8 cellular contexts compared by ENCODE assay signal in genomic region chr1:85576256-85576641, GRCh38. TPM values are rescaled to one million over a fixed set of nuclear protein-coding genes. Genes with fewer than 3 reads are reported as not detected.
DNase-seq lines count a peak whose midpoint lies in the region; ATAC-seq and TF ChIP-seq lines count a peak whose summit lies in the region.

No MANE protein-coding gene starts in this region.

- H3K4me3 Mint-ChIP-seq in CD14-positive monocyte: peak overlapping the region; percentile 72 to 91
- peak overlapping the region; percentile 93 for H3K4me3 Mint-ChIP-seq in neural crest cell

- BruUV-seq in PC-3 (replicated peaks; lab: Mats Ljungman, UMichigan): TSS peak; percentile 72

- peaks cover 32% of the 10 kb centered on the region for H3K79me2 ChIP-seq in PC-3 (ENCODE audit: low read length)

- H3K4me1 ChIP-seq in PC-3 (ENCODE audit: insufficient read depth, low read length) (peaks cover 53% of the 10 kb centered on the region), endocrine pancreas (ENCODE audit: control insufficient read depth, insufficient read depth, low read length) (no peaks in the 10 kb centered on the region)

- H3K27me3 ChIP-seq in PC-3 (ENCODE audit: low read length): no peaks in the 10 kb centered on the region
- H3K27me3 ChIP-seq in endocrine pancreas (ENCODE audit: control insufficient read depth, insufficient read depth, low read length): no peaks in the 10 kb centered on the region

- H3K27ac Mint-ChIP-seq in CD14-positive monocyte: peak overlapping the region in 1 of 7 donors; percentile 15
- H3K27ac Mint-ChIP-seq in neural crest cell (ENCODE audit: unreplicated experiment): peak overlapping the region; percentile 98

- peak overlapping the region; percentile 49 for H3K27ac ChIP-seq in PC-3 (ENCODE audit: low read length)

- intact Hi-C loops in CD14-positive monocyte (cut with micrococcal nuclease) (no loop called here), PC-3 (cut with micrococcal nuclease) (loop anchor here (1.0 to 2.0 kb wide), 4 partner anchors 25 to 177 kb away; no protein-coding TSS in a partner anchor)

- H3K36me3 ChIP-seq in PC-3 (ENCODE audit: low read depth, low read length) (0 out of 2 replicates have a peak, but pooled peaks cover 3% of the 10 kb centered on the region), endocrine pancreas (ENCODE audit: control insufficient read depth, insufficient read depth, low read length) (no peaks in the 10 kb centered on the region)

- H3F3A ChIP-seq in PC-3 (ENCODE audit: low read length, unreplicated experiment): peaks cover 8% of the 10 kb centered on the region

- H2AFZ ChIP-seq in PC-3 (ENCODE audit: low read length): peak overlapping the region; percentile 79

- H3K27me3 Mint-ChIP-seq in CD14-positive monocyte (ENCODE audit: low read depth in 3 of 3): peaks cover 51 to 68% (median 54%) of the 10 kb centered on the region in 3 donors
- peaks cover 30% of the 10 kb centered on the region for H3K27me3 Mint-ChIP-seq in neural crest cell (ENCODE audit: low read depth)

- ATAC-seq in PC-3 (no peak), GM19455 (IDR thresholded peaks at IDR 0.05; ENCODE audit: unreplicated experiment) (no peak)

- H3K9me2 ChIP-seq in PC-3 (replicated peaks; ENCODE audit: low read length): no peaks in the 10 kb centered on the region

- peak overlapping the region; percentile 92 for H3K4me2 ChIP-seq in PC-3 (ENCODE audit: low read length)

- H3K9me3 Mint-ChIP-seq in CD14-positive monocyte: peaks cover 0 to 17% (median 4%) of the 10 kb centered on the region in 7 donors
- no peaks in the 10 kb centered on the region for H3K9me3 Mint-ChIP-seq in neural crest cell

- H3K36me3 Mint-ChIP-seq in CD14-positive monocyte (peaks cover 0 to 2% of the 10 kb centered on the region in 2 donors), neural crest cell (ENCODE audit: low read depth) (no peaks in the 10 kb centered on the region)

- CTCF ChIA-PET in PC-3 (lab: Charles Lee): interaction anchor here (0.6 to 1.1 kb wide), 3 partner anchors 11 to 116 kb away, joined by 3 read pairs; no protein-coding TSS in a partner anchor

- H3K9ac ChIP-seq in PC-3 (ENCODE audit: low read length): peak overlapping the region; percentile 72
- peak overlapping the region; percentile 16 for H3K9ac ChIP-seq in endocrine pancreas (ENCODE audit: control insufficient read depth, insufficient read depth, low read length)

- DNase-seq in CD14-positive monocyte (ENCODE audit: low spot score): no peak
- peak; percentile 5 for DNase-seq in PC-3
- peak; percentile 45 for DNase-seq in neural crest cell (ENCODE audit: low read depth, low spot score)
- DNase-seq in ureter (ENCODE audit: low spot score): no peak
- DNase-seq in NCI-H1436 treated with DMSO at 0.1 percent for 48 hours (lab: John Stamatoyannopoulos, UW): no peak
- no peak for DNase-seq in SKM-1 (lab: John Stamatoyannopoulos, UW; ENCODE audit: unreplicated experiment)

- H3K4me3 ChIP-seq in PC-3 (ENCODE audit: low read length) (peak overlapping the region; percentile 79), endocrine pancreas (ENCODE audit: control insufficient read depth, insufficient read depth, low read length) (no peak overlapping the region)

- TF ChIP-seq CTCF in CD14-positive monocyte (IDR thresholded peaks at IDR 0.05) (no peak), PC-3 (conservative IDR thresholded peaks at IDR 0.05; ENCODE audit: low read depth, low read length) (no peak), neural crest cell (conservative IDR thresholded peaks at IDR 0.05) (no peak)

- H3K9me3 ChIP-seq in PC-3 (ENCODE audit: low read length): no peaks in the 10 kb centered on the region
- H3K9me3 ChIP-seq in endocrine pancreas (ENCODE audit: control insufficient read depth, low read length): no peaks in the 10 kb centered on the region

- H4K20me1 ChIP-seq in PC-3 (ENCODE audit: low read length): peaks cover 4% of the 10 kb centered on the region

- POLR2A ChIA-PET in PC-3 (lab: Charles Lee; ENCODE audit: unreplicated experiment): interaction anchor here (0.6 to 1.5 kb wide), 4 partner anchors 28 to 262 kb away, joined by 3 to 20 read pairs (median 8); no protein-coding TSS in a partner anchor

- peaks cover 28% of the 10 kb centered on the region for H3K4me1 Mint-ChIP-seq in CD14-positive monocyte
- peaks cover 39% of the 10 kb centered on the region for H3K4me1 Mint-ChIP-seq in neural crest cell

RNA-seq across cellular contexts. Expression of gene CCN1, which starts 4.3 kb away (rescaled TPM):
- not detected for polyA plus RNA-seq in CD14-positive monocyte
- 85.4 and 123 TPM in 2 replicates for total RNA-seq in PC-3 (2014; rRNA removed)
- 12.3 and 13.5 TPM in 2 replicates for total RNA-seq in neural crest cell
- 25.5 TPM for total RNA-seq in ureter

Comparison
In these comparisons a context has a peak if more than half of its experiments do, and no peak if none do; other contexts are left out.
1. DNase-seq: peak in PC-3 (single experiment) and neural crest cell (single experiment); none in CD14-positive monocyte (single experiment), ureter (single experiment), NCI-H1436 treated with DMSO at 0.1 percent for 48 hours (single experiment) and SKM-1 (single experiment).